ENCODE assay signal across 10 cellular contexts in the genomic region with DNA sequence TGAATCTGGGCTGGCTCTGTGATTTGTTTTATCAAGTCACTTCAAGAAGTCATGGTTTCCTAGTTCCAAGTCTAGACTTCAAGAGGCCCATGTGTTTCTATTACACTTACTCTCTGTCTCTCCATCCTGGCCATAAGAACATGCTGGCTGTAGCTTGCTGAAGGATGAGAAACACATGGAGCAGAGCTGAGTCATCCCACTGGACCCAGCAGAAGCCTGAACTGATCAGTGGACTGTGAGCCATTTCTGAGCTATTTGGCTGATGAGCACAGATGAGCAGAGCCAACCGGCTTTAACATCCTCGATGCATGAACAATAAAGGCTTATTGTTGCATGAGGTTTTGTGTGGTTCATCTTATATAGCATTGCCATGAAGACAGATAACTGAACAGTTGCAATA.
A peak's percentile ranks its signal among the peaks of the same experiment; 100 is the strongest.
DNase-seq lines count a peak whose midpoint lies in the region; ATAC-seq, FAIRE-seq and TF ChIP-seq lines count a peak whose summit lies in the region.
"Had no signal": no experiment of that assay in that cellular context is flagged by ENCODE, and none has a peak within 500 bp of the region (broad histone marks: within the 10 kb centered on the region; RNA-seq: fewer than 3 reads in every experiment).

No MANE protein-coding gene starts in this region.

- 58% methylated on average over 2 of the region's 2 CpGs; no CpG with 5 or more reads in 1 of the 2 donors for WGBS in transverse colon (ENCODE audit: low coverage in 1 of 2), 2 donors

- FAIRE-seq in bronchial epithelial cell (lab: Jason Lieb, UNC), result no peak

- H3K36me3 Mint-ChIP-seq in activated CD4-positive, alpha-beta T cell treated with anti-CD3 and anti-CD28 coated beads for 36 hours (ENCODE audit: low read depth), result no peaks in the 10 kb centered on the region
- H3K36me3 Mint-ChIP-seq: activated naive CD4-positive, alpha-beta T cell treated with anti-CD3 and anti-CD28 coated beads, Interleukin-2, amount 50 U/mL, for 72 hours had no signal

- CTCF ChIA-PET in activated CD4-positive, alpha-beta T cell treated with anti-CD3 and anti-CD28 coated beads for 36 hours (lab: Charles Lee), result no interaction called here

- H3K27me3 Mint-ChIP-seq in activated CD4-positive, alpha-beta T cell treated with anti-CD3 and anti-CD28 coated beads for 36 hours, result peaks cover 7% of the 10 kb centered on the region

- no peaks in the 10 kb centered on the region for H3K4me1 Mint-ChIP-seq in activated CD4-positive, alpha-beta T cell treated with anti-CD3 and anti-CD28 coated beads for 36 hours

- ATAC-seq in activated CD4-positive, alpha-beta T cell treated with anti-CD3 and anti-CD28 coated beads for 36 hours, result no peak
- ATAC-seq in GM21360 (IDR thresholded peaks at IDR 0.05; ENCODE audit: unreplicated experiment) (no peak), GM21737 (IDR thresholded peaks at IDR 0.05; ENCODE audit: unreplicated experiment) (no peak)
- ATAC-seq: activated naive CD4-positive, alpha-beta T cell treated with anti-CD3 and anti-CD28 coated beads, Interleukin-2, amount 50 U/mL, for 72 hours had no signal

- H3K4me3 ChIP-seq in bronchial epithelial cell (ENCODE audit: low read depth, low read length), result no peak overlapping the region
- no peak overlapping the region for H3K4me3 ChIP-seq in transverse colon

- POLR2A ChIA-PET in activated CD4-positive, alpha-beta T cell treated with anti-CD3 and anti-CD28 coated beads for 36 hours (lab: Charles Lee), result no interaction called here

- H3K9me3 ChIP-seq in transverse colon, result no peaks in the 10 kb centered on the region

- TF ChIP-seq CTCF in bronchial epithelial cell (IDR thresholded peaks at IDR 0.05; ENCODE audit: insufficient read depth, low read length, severe bottlenecking) (no peak), transverse colon (IDR thresholded peaks at IDR 0.05) (no peak)

- no peak for TF ChIP-seq POLR2A in transverse colon (IDR thresholded peaks at IDR 0.05)

- H3K36me3 ChIP-seq in bronchial epithelial cell (ENCODE audit: control insufficient read depth, insufficient read depth, low read length), result no peaks in the 10 kb centered on the region
- no peaks in the 10 kb centered on the region for H3K36me3 ChIP-seq in transverse colon

- H3K9me3 Mint-ChIP-seq in activated CD4-positive, alpha-beta T cell treated with anti-CD3 and anti-CD28 coated beads for 36 hours (ENCODE audit: low read depth), result no peaks in the 10 kb centered on the region
- H3K9me3 Mint-ChIP-seq: activated naive CD4-positive, alpha-beta T cell treated with anti-CD3 and anti-CD28 coated beads, Interleukin-2, amount 50 U/mL, for 72 hours; nephron had no signal

- TF ChIP-seq EP300 in transverse colon (IDR thresholded peaks at IDR 0.05; ENCODE audit: low read depth), result no peak

- H3K27ac ChIP-seq in transverse colon, result peak overlapping the region in 3 of 4 donors; percentile 67 to 81 (median 71)

- intact Hi-C loops in transverse colon (cut with DNase I; ENCODE audit: low total_unique reads), result no loop called here
- intact Hi-C loops in activated CD4-positive, alpha-beta T cell treated with anti-CD3 and anti-CD28 coated beads for 36 hours (cut with DNase I, micrococcal nuclease), result no loop called here

- H3K4me3 Mint-ChIP-seq in activated CD4-positive, alpha-beta T cell treated with anti-CD3 and anti-CD28 coated beads for 36 hours, result no peak overlapping the region
- H3K4me3 Mint-ChIP-seq: nephron had no signal

- in situ Hi-C loops in transverse colon (cut with MboI; ENCODE audit: low pct_ligation_motif_present in 1 of 4, low pct_unique_long_range_greater_than_20kb in 1 of 4, low sequenced_read_pairs in 3 of 4), result no loop called here

- peaks cover 0 to 6% (median 2%) of the 10 kb centered on the region in 4 donors for H3K4me1 ChIP-seq in transverse colon

- DNase-seq in HK-2 (ENCODE audit: unreplicated experiment), result peak; percentile 74
- peak; percentile 92 for DNase-seq in bronchial epithelial cell (ENCODE audit: low read depth)
- peak; percentile 99 for DNase-seq in iris pigment epithelial cell (ENCODE audit: low read depth)
- DNase-seq in transverse colon, result peak; percentile 22
- DNase-seq in activated CD4-positive, alpha-beta T cell treated with anti-CD3 and anti-CD28 coated beads for 36 hours, result no peak
- DNase-seq: MV-4-11 had no signal

- no peaks in the 10 kb centered on the region for H3K27me3 ChIP-seq in bronchial epithelial cell (ENCODE audit: control insufficient read depth, insufficient read depth, low read length)
- H3K27me3 ChIP-seq in transverse colon, result no peaks in the 10 kb centered on the region

- no peak overlapping the region for H3K27ac Mint-ChIP-seq in activated CD4-positive, alpha-beta T cell treated with anti-CD3 and anti-CD28 coated beads for 36 hours
- H3K27ac Mint-ChIP-seq: activated naive CD4-positive, alpha-beta T cell treated with anti-CD3 and anti-CD28 coated beads, Interleukin-2, amount 50 U/mL, for 72 hours had no signal
